In the genomic region with DNA sequence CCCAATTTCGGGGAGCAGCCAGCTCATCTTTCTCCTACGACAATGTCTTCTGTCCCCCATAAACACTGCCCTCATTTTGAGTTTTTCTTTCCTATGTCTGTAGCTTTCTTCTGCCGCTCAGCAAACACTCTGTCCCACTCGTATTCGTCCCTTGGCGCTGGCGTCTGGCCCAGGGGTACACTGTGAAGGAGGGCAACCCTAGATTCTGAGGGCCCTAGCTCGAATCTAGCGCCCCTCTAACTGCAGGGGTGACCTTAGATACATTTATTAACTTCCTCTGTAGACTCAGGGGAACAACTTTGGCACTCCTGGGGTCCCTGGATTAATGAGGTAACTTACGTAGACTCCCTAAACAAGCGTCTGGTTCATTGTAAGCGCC, we compare ENCODE assay signal across 8 cellular contexts. TPM values are rescaled to one million over a fixed set of nuclear protein-coding genes. Genes with fewer than 3 reads are reported as not detected.
DNase-seq lines count a peak whose midpoint lies in the region; ATAC-seq, FAIRE-seq and TF ChIP-seq lines count a peak whose summit lies in the region.

No MANE protein-coding gene starts in this region.

- H3K27me3 ChIP-seq in GM06990 (replicated peaks; ENCODE audit: control insufficient read depth, insufficient read depth, low read length) (no peaks in the 10 kb centered on the region), Panc1 (ENCODE audit: control insufficient read depth, insufficient read depth, low read length) (no peaks in the 10 kb centered on the region), esophagus muscularis mucosa (no peaks in the 10 kb centered on the region), pancreas (no peaks in the 10 kb centered on the region)

- DNase-seq in GM06990 (ENCODE audit: extremely low read depth, insufficient read length), result no peak
- no peak for DNase-seq in Panc1 (ENCODE audit: low read depth, low spot score)
- no peak for DNase-seq in esophagus muscularis mucosa (ENCODE audit: extremely low spot score)
- DNase-seq in pancreas, result peak in 1 of 6 donors; percentile 12
- DNase-seq in DMS153 treated with DMSO at 0.1 percent for 48 hours (lab: John Stamatoyannopoulos, UW; ENCODE audit: unreplicated experiment), result no peak
- no peak for DNase-seq in SW480 (ENCODE audit: low spot score)

- no peak for FAIRE-seq in pancreas (lab: Jason Lieb, UNC)

- no peaks in the 10 kb centered on the region for H3K36me3 ChIP-seq in GM06990 (ENCODE audit: control insufficient read depth, insufficient read depth, low read length)
- H3K36me3 ChIP-seq in Panc1 (ENCODE audit: control insufficient read depth, insufficient read depth, low read length), result peaks cover 5% of the 10 kb centered on the region; the same call in 1 of the 2 replicates
- no peaks in the 10 kb centered on the region for H3K36me3 ChIP-seq in esophagus muscularis mucosa
- H3K36me3 ChIP-seq in pancreas, result no peaks in the 10 kb centered on the region

- H3K4me3 ChIP-seq in GM06990 (replicated peaks; ENCODE audit: low read depth, low read length) (peak overlapping the region; percentile 100), Panc1 (ENCODE audit: low read depth in 2 of 2, low read length in 2 of 2) (peak overlapping the region; percentile 64 to 80), esophagus muscularis mucosa (peak overlapping the region; percentile 81 to 99 (median 90)), pancreas (peak overlapping the region in 3 of 4 donors; percentile 72 to 95 (median 89))

- CTCF ChIA-PET in Panc1 (lab: Charles Lee), result interaction anchor here (0.7 to 1.8 kb wide), 4 partner anchors 67 to 169 kb away, joined by 3 to 12 read pairs (median 6); no protein-coding TSS in a partner anchor

- POLR2A ChIA-PET in Panc1 (lab: Charles Lee), result interaction anchor here (0.6 kb wide), 1 partner anchor 562 kb away, joined by 3 read pairs; no protein-coding TSS in a partner anchor

- H3K9me3 ChIP-seq in Panc1 (ENCODE audit: control insufficient read depth, insufficient read depth, low read depth, low read length) (no peaks in the 10 kb centered on the region), esophagus muscularis mucosa (no peaks in the 10 kb centered on the region), pancreas (no peaks in the 10 kb centered on the region)

- H3K4me1 ChIP-seq in Panc1 (ENCODE audit: control insufficient read depth, insufficient read depth, low read length), result peaks cover 11% of the 10 kb centered on the region
- H3K4me1 ChIP-seq in esophagus muscularis mucosa, result peaks cover 18 to 41% (median 38%) of the 10 kb centered on the region in 4 donors
- H3K4me1 ChIP-seq in pancreas, result no peaks in the 10 kb centered on the region

- in situ Hi-C loops in Panc1 (cut with HindIII; ENCODE audit: low pct_unique_long_range_greater_than_20kb, low sequenced_read_pairs), result no loop called here

- WGBS in esophagus muscularis mucosa, result 28% methylated on average over 12 of the region's 12 CpGs
- WGBS in pancreas, 2 donors, result 15 to 20% methylated on average over 12 of the region's 12 CpGs

- ATAC-seq in Panc1 (no peak), pancreas (no peak), HG03196 (IDR thresholded peaks at IDR 0.05; ENCODE audit: unreplicated experiment) (no peak), HG03159 (IDR thresholded peaks at IDR 0.05; ENCODE audit: unreplicated experiment) (no peak)

- no peak for TF ChIP-seq EP300 in esophagus muscularis mucosa (IDR thresholded peaks at IDR 0.05)

- TF ChIP-seq POLR2A in esophagus muscularis mucosa (IDR thresholded peaks at IDR 0.05; ENCODE audit: low read depth), result no peak

- no TSS peak for BruUV-seq in Panc1 (replicated peaks; lab: Mats Ljungman, UMichigan)

- intact Hi-C loops in Panc1 (cut with micrococcal nuclease; ENCODE audit: unreplicated experiment) (no loop called here), esophagus muscularis mucosa (cut with DNase I) (loop anchor here (5.0 kb wide), 4 partner anchors 60 to 245 kb away; partner anchors contain the start of gene ESD), pancreas (cut with DNase I) (loop anchor here in 2 of 3 donors (5.0 kb wide), 2 partner anchors 165 to 170 kb away; no protein-coding TSS in a partner anchor)

- H3K27ac ChIP-seq in Panc1 (ENCODE audit: low read length) (peak overlapping the region; percentile 80), esophagus muscularis mucosa (replicated peaks in 1 of 4) (peak overlapping the region; percentile 95 to 98 (median 96)), pancreas (no peak overlapping the region)

- no peak for TF ChIP-seq CTCF in GM06990 (IDR thresholded peaks at IDR 0.05; ENCODE audit: insufficient read depth, low read length, poor library complexity, severe bottlenecking)
- TF ChIP-seq CTCF in Panc1 (IDR thresholded peaks at IDR 0.05), result no peak
- TF ChIP-seq CTCF in esophagus muscularis mucosa (IDR thresholded peaks at IDR 0.05), result no peak
- no peak for TF ChIP-seq CTCF in pancreas (IDR thresholded peaks at IDR 0.05)

RNA-seq across cellular contexts. Expression of gene LRCH1, which starts 0.7 kb away (rescaled TPM):
- total RNA-seq in Panc1 (2021; ENCODE audit: unreplicated experiment) (7.9 TPM), esophagus muscularis mucosa (10 to 100 TPM; 42.7 to 66.0 (median 53.1) TPM), pancreas (10 to 100 TPM in 1 of 6 donors, 1 to 10 TPM in 5; 3.0 to 10.5 (median 4.2) TPM)
- polyA plus RNA-seq in Panc1 (2012; ENCODE audit: insufficient read length), result 5.8 TPM
- polyA plus RNA-seq in pancreas, result 1 to 10 TPM; 2.0 to 3.4 TPM

Comparison
In these comparisons a context has a peak if more than half of its experiments do, and no peak if none do; other contexts are left out.
1. H3K27ac ChIP-seq: peak in Panc1 (single experiment) and esophagus muscularis mucosa (4 of 4); none in pancreas (0 of 4).
2. Peak in every context shown above with its lines, with median percentiles within 50 percentile points of each other: H3K4me3 ChIP-seq.